In genomic region chr7:44976040-44976745, GRCh38 we compare ENCODE assay signal across 14 cellular contexts.
DNase-seq lines count a peak whose midpoint lies in the region; ATAC-seq and TF ChIP-seq lines count a peak whose summit lies in the region.
"Had no signal": no experiment of that assay in that cellular context is flagged by ENCODE, and none has a peak within 500 bp of the region (broad histone marks: within the 10 kb centered on the region; RNA-seq: fewer than 3 reads in every experiment).

No MANE protein-coding gene starts in this region.

- peaks cover 74% of the 10 kb centered on the region for H3K4me1 ChIP-seq in Loucy (ENCODE audit: insufficient read depth, low read length, poor library complexity, severe bottlenecking)
- H3K4me1 ChIP-seq: prostate gland had no signal

- DNase-seq in activated naive CD4-positive, alpha-beta T cell treated with anti-CD3 and anti-CD28 coated beads, Interleukin-2, amount 10 ng/mL, durations not matched to agents 7 days and 5 days: no peak
- DNase-seq in activated naive CD4-positive, alpha-beta T cell treated with anti-CD3 and anti-CD28 coated beads, Interleukin-2, amount 50 U/mL, for 16 hours: no peak
- peak; percentile 87 for DNase-seq in cerebellar cortex (ENCODE audit: low spot score)
- peak in 1 of 2 donors; percentile 19 for DNase-seq in stimulated activated naive CD8-positive, alpha-beta T cell treated with anti-CD3 and anti-CD28 coated beads, Interleukin-15, amount 100 ng/mL, for 72 hours
- no peak for DNase-seq in foreskin melanocyte
- DNase-seq in NCI-H69 (lab: John Stamatoyannopoulos, UW): no peak
- DNase-seq in nucleus accumbens (lab: John Stamatoyannopoulos, UW): no peak
- DNase-seq: glutamatergic neuron, islet precursor cell, NCI-H2029 treated with DMSO at 0.1 percent for 48 hours, NCI-H526 had no signal

- peaks cover 19% of the 10 kb centered on the region; the same call in 1 of the 2 replicates for H3F3A ChIP-seq in Loucy (ENCODE audit: low read depth)

- H3K4me3 ChIP-seq in Loucy (ENCODE audit: low read length, poor library complexity, severe bottlenecking): peak overlapping the region; percentile 87
- H3K4me3 ChIP-seq: mucosa of descending colon, prostate gland had no signal

- H3K27me3 ChIP-seq in Loucy (ENCODE audit: insufficient read depth, low read length, poor library complexity, severe bottlenecking): no peaks in the 10 kb centered on the region

- H3K4me3 Mint-ChIP-seq in activated naive CD4-positive, alpha-beta T cell treated with anti-CD3 and anti-CD28 coated beads, Interleukin-2, amount 10 ng/mL, durations not matched to agents 7 days and 5 days: peak overlapping the region; percentile 90
- H3K4me3 Mint-ChIP-seq in stimulated activated naive CD8-positive, alpha-beta T cell treated with anti-CD3 and anti-CD28 coated beads, Interleukin-15, amount 100 ng/mL, for 72 hours: peak overlapping the region; percentile 96 to 100

- H3K27me3 Mint-ChIP-seq in activated naive CD4-positive, alpha-beta T cell treated with anti-CD3 and anti-CD28 coated beads, Interleukin-2, amount 10 ng/mL, durations not matched to agents 7 days and 5 days: no peaks in the 10 kb centered on the region
- no peaks in the 10 kb centered on the region for H3K27me3 Mint-ChIP-seq in stimulated activated naive CD8-positive, alpha-beta T cell treated with anti-CD3 and anti-CD28 coated beads, Interleukin-15, amount 100 ng/mL, for 72 hours

- peaks cover 59% of the 10 kb centered on the region; the same call in 1 of the 2 replicates for H3K36me3 ChIP-seq in Loucy (ENCODE audit: insufficient read depth, low read length)
- H3K36me3 ChIP-seq: prostate gland had no signal

- no peak for ATAC-seq in stimulated activated naive CD8-positive, alpha-beta T cell treated with anti-CD3 and anti-CD28 coated beads, Interleukin-15, amount 100 ng/mL, for 72 hours
- ATAC-seq: mucosa of descending colon had no signal

- peak overlapping the region; percentile 92 for H3K27ac Mint-ChIP-seq in activated naive CD4-positive, alpha-beta T cell treated with anti-CD3 and anti-CD28 coated beads, Interleukin-2, amount 10 ng/mL, durations not matched to agents 7 days and 5 days
- peak overlapping the region; percentile 100 for H3K27ac Mint-ChIP-seq in stimulated activated naive CD8-positive, alpha-beta T cell treated with anti-CD3 and anti-CD28 coated beads, Interleukin-15, amount 100 ng/mL, for 72 hours

- H3K9me3 ChIP-seq in Loucy (ENCODE audit: insufficient read depth, low read depth, low read length): no peaks in the 10 kb centered on the region
- H3K9me3 ChIP-seq: mucosa of descending colon, prostate gland had no signal

- no peaks in the 10 kb centered on the region for H3K9me3 Mint-ChIP-seq in activated naive CD4-positive, alpha-beta T cell treated with anti-CD3 and anti-CD28 coated beads, Interleukin-2, amount 10 ng/mL, durations not matched to agents 7 days and 5 days
- H3K9me3 Mint-ChIP-seq in stimulated activated naive CD8-positive, alpha-beta T cell treated with anti-CD3 and anti-CD28 coated beads, Interleukin-15, amount 100 ng/mL, for 72 hours: no peaks in the 10 kb centered on the region

- CTCF ChIA-PET in activated naive CD4-positive, alpha-beta T cell treated with anti-CD3 and anti-CD28 coated beads, Interleukin-2, amount 10 ng/mL, durations not matched to agents 7 days and 5 days (lab: Charles Lee): interaction anchor here (1.1 to 4.7 kb wide), 2 partner anchors 53 to 58 kb away, joined by 4 to 51 read pairs; no protein-coding TSS in a partner anchor

- H4K20me1 ChIP-seq in Loucy (ENCODE audit: insufficient read depth, low read length, poor library complexity, severe bottlenecking): peaks cover 65% of the 10 kb centered on the region

- no peak for TF ChIP-seq CTCF in Loucy (conservative IDR thresholded peaks at IDR 0.05; ENCODE audit: low read length)

- H2AFZ ChIP-seq in Loucy (ENCODE audit: low read length): no peak overlapping the region

- H3K9me2 ChIP-seq in Loucy (replicated peaks; ENCODE audit: low read depth, low read length): no peaks in the 10 kb centered on the region

- H3K4me2 ChIP-seq in Loucy (ENCODE audit: low read depth, low read length, poor library complexity, severe bottlenecking): peak overlapping the region; percentile 98

- H3K9ac ChIP-seq in Loucy (ENCODE audit: low read depth, low read length, poor library complexity, severe bottlenecking): peak overlapping the region; percentile 99

- H3K79me2 ChIP-seq in Loucy (ENCODE audit: insufficient read depth, low read length): peaks cover 90% of the 10 kb centered on the region

- H3K36me3 Mint-ChIP-seq in activated naive CD4-positive, alpha-beta T cell treated with anti-CD3 and anti-CD28 coated beads, Interleukin-2, amount 10 ng/mL, durations not matched to agents 7 days and 5 days: peaks cover 69% of the 10 kb centered on the region

- H3K4me1 Mint-ChIP-seq in activated naive CD4-positive, alpha-beta T cell treated with anti-CD3 and anti-CD28 coated beads, Interleukin-2, amount 10 ng/mL, durations not matched to agents 7 days and 5 days: peaks cover 77% of the 10 kb centered on the region
- H3K4me1 Mint-ChIP-seq in stimulated activated naive CD8-positive, alpha-beta T cell treated with anti-CD3 and anti-CD28 coated beads, Interleukin-15, amount 100 ng/mL, for 72 hours: peaks cover 93% of the 10 kb centered on the region
